1 cellular context compared by ENCODE assay signal in genomic region chr5:82406200-82406773, GRCh38.
TF ChIP-seq lines count a peak whose summit lies in the region.

No MANE protein-coding gene starts in this region.

TF ChIP-seq in SK-N-SH, 30 proteins besides CTCF, POLR2A, EP300 and RAD21 (continued from another document):
- TF ChIP-seq USF2 (IDR thresholded peaks at IDR 0.05; ENCODE audit: borderline replicate concordance, low read depth, low read length) = no peak
- TF ChIP-seq IRF3 (IDR thresholded peaks at IDR 0.05; ENCODE audit: low read depth, low read length) = no peak
TF ChIP-seq in SK-N-SH: peak in this region for 0.
